13 cellular contexts compared by ENCODE assay signal in the genomic region with DNA sequence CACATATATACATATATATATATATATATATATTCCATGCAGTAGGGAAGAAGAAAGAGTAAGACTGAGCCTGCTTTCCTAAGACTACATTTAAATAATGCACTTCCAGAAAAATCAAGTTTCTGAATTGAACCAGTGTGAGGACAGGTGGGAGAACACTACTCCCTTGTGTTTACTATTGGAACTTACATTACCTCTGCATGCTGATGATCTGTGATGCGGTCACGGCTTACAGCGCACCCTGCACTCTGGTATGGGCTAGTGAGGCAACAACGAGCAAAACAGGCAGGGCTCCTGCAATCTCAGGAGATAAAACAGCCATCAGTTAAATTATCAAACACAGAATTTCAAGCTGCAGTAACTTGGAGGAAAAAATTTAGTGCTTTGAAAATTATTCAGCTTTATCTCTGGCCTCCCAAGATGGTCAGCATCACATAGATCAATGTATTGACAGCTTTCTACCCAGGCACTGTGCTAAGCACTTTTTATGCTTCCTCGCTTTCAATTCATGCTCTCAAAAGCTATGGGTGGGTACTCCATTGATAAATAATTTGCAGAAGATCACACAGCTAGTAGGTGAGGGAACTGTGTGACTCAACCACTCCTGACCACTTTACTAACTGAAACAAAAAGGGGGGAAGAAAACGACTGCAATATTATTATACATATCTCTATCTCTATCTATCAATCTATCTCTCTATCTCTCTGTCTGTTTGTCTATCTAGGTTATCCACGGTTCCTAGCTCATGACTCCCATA. TPM values are rescaled to one million over a fixed set of nuclear protein-coding genes. Genes with fewer than 3 reads are reported as not detected.
DNase-seq lines count a peak whose midpoint lies in the region; ATAC-seq and TF ChIP-seq lines count a peak whose summit lies in the region.
"Had no signal": no experiment of that assay in that cellular context is flagged by ENCODE, and none has a peak within 500 bp of the region (broad histone marks: within the 10 kb centered on the region; RNA-seq: fewer than 3 reads in every experiment).

No MANE protein-coding gene starts in this region.

- H3K4me1 Mint-ChIP-seq in MCF 10A (ENCODE audit: insufficient read depth, unreplicated experiment), result peaks cover 35% of the 10 kb centered on the region
- peaks cover 6% of the 10 kb centered on the region for H3K4me1 Mint-ChIP-seq in type B pancreatic cell (ENCODE audit: unreplicated experiment)
- H3K4me1 Mint-ChIP-seq: IgD-negative memory B cell had no signal

- TF ChIP-seq CTCF in MCF 10A (IDR thresholded peaks at IDR 0.05; ENCODE audit: unreplicated experiment) (peak; percentile 34), breast epithelium (IDR thresholded peaks at IDR 0.05) (no peak), type B pancreatic cell (conservative IDR thresholded peaks at IDR 0.05) (peak; percentile 14)

- no TSS peak for BruUV-seq in MCF 10A (replicated peaks; lab: Mats Ljungman, UMichigan)

- no peak overlapping the region for H3K27ac ChIP-seq in breast epithelium
- H3K27ac ChIP-seq: VCaP had no signal

- H3K4me1 ChIP-seq in breast epithelium, result no peaks in the 10 kb centered on the region

- H3K4me3 ChIP-seq in breast epithelium, result no peak overlapping the region
- H3K4me3 ChIP-seq: lung had no signal

- intact Hi-C loops in MCF 10A (cut with micrococcal nuclease) (loop anchor here (1.0 kb wide), 1 partner anchor 130 kb away; no protein-coding TSS in a partner anchor), breast epithelium (cut with DNase I; ENCODE audit: low total_unique reads) (no loop called here), left cardiac atrium (cut with DNase I) (loop anchor here in 1 of 2 donors (2.0 kb wide), 1 partner anchor 129 kb away; no protein-coding TSS in a partner anchor)

- H3K27me3 Mint-ChIP-seq in MCF 10A (ENCODE audit: insufficient read depth, unreplicated experiment) (no peaks in the 10 kb centered on the region), type B pancreatic cell (no peaks in the 10 kb centered on the region)

- H3K36me3 Mint-ChIP-seq in MCF 10A (ENCODE audit: insufficient read depth, unreplicated experiment), result no peaks in the 10 kb centered on the region
- H3K36me3 Mint-ChIP-seq in type B pancreatic cell, result no peaks in the 10 kb centered on the region
- H3K36me3 Mint-ChIP-seq: IgD-negative memory B cell had no signal

- ATAC-seq in left cardiac atrium, result peak; percentile 43 to 76
- ATAC-seq in GM21367 (IDR thresholded peaks at IDR 0.05; ENCODE audit: unreplicated experiment), result no peak
- ATAC-seq in HG03139 (IDR thresholded peaks at IDR 0.05; ENCODE audit: unreplicated experiment), result no peak

- H3K4me3 Mint-ChIP-seq in MCF 10A (ENCODE audit: unreplicated experiment), result no peak overlapping the region
- no peak overlapping the region for H3K4me3 Mint-ChIP-seq in type B pancreatic cell
- H3K4me3 Mint-ChIP-seq: IgD-negative memory B cell had no signal

- H3K27ac Mint-ChIP-seq in MCF 10A (ENCODE audit: low read depth, unreplicated experiment) (no peak overlapping the region), type B pancreatic cell (no peak overlapping the region)
- H3K27ac Mint-ChIP-seq: IgD-negative memory B cell had no signal

- H3K9me3 ChIP-seq in breast epithelium, result no peaks in the 10 kb centered on the region

- peak; percentile 33 for DNase-seq in MCF 10A (ENCODE audit: unreplicated experiment)
- DNase-seq in breast epithelium (ENCODE audit: low spot score in 2 of 2), result no peak
- DNase-seq in amniotic epithelial cell (ENCODE audit: low read depth), result peak; percentile 64
- DNase-seq in left cardiac atrium, result no peak
- no peak for DNase-seq in type B pancreatic cell (ENCODE audit: extremely low spot score, unreplicated experiment)
- DNase-seq in COR-L47 (lab: John Stamatoyannopoulos, UW), result no peak
- DNase-seq: NCI-H2171, posterior cingulate gyrus had no signal

- H3K27me3 ChIP-seq in breast epithelium, result no peaks in the 10 kb centered on the region

- H3K36me3 ChIP-seq in breast epithelium, result no peaks in the 10 kb centered on the region

- POLR2A ChIA-PET in MCF 10A (lab: Yijun Ruan, JAX), result interaction anchor here (0.8 to 6.9 kb wide), 4 partner anchors 60 to 128 kb away, joined by 3 to 48 read pairs (median 5); no protein-coding TSS in a partner anchor

- no peak for TF ChIP-seq POLR2A in breast epithelium (IDR thresholded peaks at IDR 0.05)

- H3K9me3 Mint-ChIP-seq in MCF 10A (ENCODE audit: unreplicated experiment) (no peaks in the 10 kb centered on the region), type B pancreatic cell (no peaks in the 10 kb centered on the region)
- H3K9me3 Mint-ChIP-seq: IgD-negative memory B cell had no signal

- CTCF ChIA-PET in MCF 10A (lab: Yijun Ruan, JAX), result interaction anchor here (0.7 to 8.2 kb wide), 4 partner anchors 89 to 163 kb away, joined by 3 to 65 read pairs (median 10); no protein-coding TSS in a partner anchor

RNA-seq across cellular contexts. Expression of a gene that starts 20.5 kb away (rescaled TPM):
- 0.09 and 0.10 TPM in 2 replicates for total RNA-seq in MCF 10A (2022)
- total RNA-seq in breast epithelium, result 1 to 10 TPM; 2.6 to 4.8 (median 3.4) TPM
- total RNA-seq in left cardiac atrium, result 1 to 10 TPM; 2.3 to 6.2 TPM
- total RNA-seq in type B pancreatic cell (ENCODE audit: low replicate concordance), result 3.7 and 7.8 TPM in 2 replicates

Comparison
In these comparisons a context has a peak if more than half of its experiments do, and no peak if none do; other contexts are left out.
1. DNase-seq: peak in MCF 10A (single experiment) and amniotic epithelial cell (single experiment); none in breast epithelium (0 of 2), left cardiac atrium (single experiment), type B pancreatic cell (single experiment) and COR-L47 (single experiment).
2. CTCF ChIP-seq: peak in MCF 10A (single experiment) and type B pancreatic cell (single experiment); none in breast epithelium (0 of 3).
3. ATAC-seq: peak in left cardiac atrium (2 of 2); none in GM21367 (single experiment) and HG03139 (single experiment).